Comparison of ENCODE assay signal across 1 cellular context in genomic region chr1:26630634-26631033, GRCh38.
TF ChIP-seq lines count a peak whose summit lies in the region.

No MANE protein-coding gene starts in this region.

TF ChIP-seq in K562, 482 proteins besides CTCF, POLR2A, EP300 and RAD21 (continued from another document):
- TF ChIP-seq CHD7 (IDR thresholded peaks at IDR 0.05; ENCODE audit: low read depth, low read length): no peak
- no peak for TF ChIP-seq NUFIP1 (IDR thresholded peaks at IDR 0.05; ENCODE audit: partially characterized antibody)
- TF ChIP-seq ZNF511 (CRISPR knock-in tag; IDR thresholded peaks at IDR 0.05): no peak
- no peak for TF ChIP-seq ZNF830 (CRISPR knock-in tag; IDR thresholded peaks at IDR 0.05)
- TF ChIP-seq FOXJ3 (CRISPR knock-in tag; IDR thresholded peaks at IDR 0.05): no peak
- no peak for TF ChIP-seq U2AF1 (optimal IDR thresholded peaks at IDR 0.05; ENCODE audit: low read depth, low read length)
- no peak for TF ChIP-seq BCL6 (CRISPR knock-in tag; IDR thresholded peaks at IDR 0.05)
- TF ChIP-seq TBP (optimal IDR thresholded peaks at IDR 0.05; ENCODE audit: low read depth, low read length): no peak
- TF ChIP-seq, protein P1, sequence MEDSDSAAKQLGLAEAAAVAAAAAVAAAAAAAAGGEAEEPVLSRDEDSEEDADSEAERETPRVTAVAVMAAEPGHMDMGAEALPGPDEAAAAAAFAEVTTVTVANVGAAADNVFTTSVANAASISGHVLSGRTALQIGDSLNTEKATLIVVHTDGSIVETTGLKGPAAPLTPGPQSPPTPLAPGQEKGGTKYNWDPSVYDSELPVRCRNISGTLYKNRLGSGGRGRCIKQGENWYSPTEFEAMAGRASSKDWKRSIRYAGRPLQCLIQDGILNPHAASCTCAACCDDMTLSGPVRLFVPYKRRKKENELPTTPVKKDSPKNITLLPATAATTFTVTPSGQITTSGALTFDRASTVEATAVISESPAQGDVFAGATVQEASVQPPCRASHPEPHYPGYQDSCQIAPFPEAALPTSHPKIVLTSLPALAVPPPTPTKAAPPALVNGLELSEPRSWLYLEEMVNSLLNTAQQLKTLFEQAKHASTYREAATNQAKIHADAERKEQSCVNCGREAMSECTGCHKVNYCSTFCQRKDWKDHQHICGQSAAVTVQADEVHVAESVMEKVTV (CRISPR knock-in tag; IDR thresholded peaks at IDR 0.05): no peak
- no peak for TF ChIP-seq ZSCAN32 (CRISPR knock-in tag; IDR thresholded peaks at IDR 0.05)
- TF ChIP-seq SMC3 (conservative IDR thresholded peaks at IDR 0.05; ENCODE audit: insufficient read depth, low read depth, low read length): no peak
- TF ChIP-seq ZNF3 (CRISPR knock-in tag; IDR thresholded peaks at IDR 0.05): no peak
- TF ChIP-seq ZFP36 (IDR thresholded peaks at IDR 0.05; ENCODE audit: low read depth, low read length, partially characterized antibody): no peak
- no peak for TF ChIP-seq SNAPC5 (CRISPR knock-in tag; IDR thresholded peaks at IDR 0.05)
- no peak for TF ChIP-seq ZNF395 (CRISPR knock-in tag; IDR thresholded peaks at IDR 0.05)
TF ChIP-seq in K562: peak in this region for 0.
